ENCODE assay signal across 8 cellular contexts in the genomic region with DNA sequence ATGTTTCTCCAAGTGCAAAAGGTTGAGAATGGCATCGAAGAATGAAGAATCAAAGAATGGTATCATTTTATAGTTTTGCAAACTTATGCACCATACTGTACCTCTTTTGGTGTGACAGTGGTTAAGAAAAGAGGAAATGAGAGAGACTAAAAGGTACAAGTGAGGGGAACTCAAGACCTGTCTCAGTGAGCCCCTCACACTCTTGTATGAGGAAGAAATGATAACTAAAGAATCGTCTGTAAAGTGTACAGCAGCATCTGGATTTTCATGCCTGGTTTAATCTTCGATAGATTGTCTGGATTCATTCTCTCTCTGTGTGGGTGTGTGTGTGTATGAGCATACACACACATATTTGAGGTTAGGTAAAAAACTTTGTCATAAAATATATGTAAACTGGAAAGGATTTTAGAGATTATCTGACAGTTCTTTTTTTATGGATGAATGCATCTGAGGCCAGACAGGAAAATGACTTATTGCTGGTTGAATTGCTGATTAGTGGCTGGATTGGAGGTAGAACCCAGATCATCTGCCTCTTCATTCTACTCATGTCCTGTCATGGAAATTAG. TPM values are rescaled to one million over a fixed set of nuclear protein-coding genes. Genes with fewer than 3 reads are reported as not detected.
A peak's percentile ranks its signal among the peaks of the same experiment; 100 is the strongest.
DNase-seq lines count a peak whose midpoint lies in the region; ATAC-seq and TF ChIP-seq lines count a peak whose summit lies in the region.

No MANE protein-coding gene starts in this region.

- POLR2A ChIA-PET in GM10248 (lab: Yijun Ruan, JAX) = interaction anchor here (2.8 kb wide), 1 partner anchor 17 kb away, joined by 14 read pairs; no protein-coding TSS in a partner anchor

- peaks cover 55% of the 10 kb centered on the region for H3K4me1 Mint-ChIP-seq in neural progenitor cell

- no TSS peak for BruUV-seq in mammary epithelial cell (replicated peaks; lab: Mats Ljungman, UMichigan)

- CTCF ChIA-PET in GM10248 (lab: Yijun Ruan, JAX) (interaction anchor here (0.9 kb wide), 1 partner anchor 273 kb away, joined by 3 read pairs; no protein-coding TSS in a partner anchor), mammary epithelial cell (lab: Charles Lee; ENCODE audit: low non-redundant PET) (no interaction called here)

- H3K27ac ChIP-seq in mammary epithelial cell (ENCODE audit: insufficient read depth, low read depth, low read length) = peak overlapping the region; percentile 14
- peak overlapping the region in 1 of 3 donors; percentile 27 for H3K27ac ChIP-seq in right lobe of liver
- H3K27ac ChIP-seq in neural progenitor cell = no peak overlapping the region

- H3K9ac ChIP-seq in mammary epithelial cell (ENCODE audit: insufficient read depth, low read length) = no peak overlapping the region
- H3K9ac ChIP-seq in neural progenitor cell = no peak overlapping the region

- H3K36me3 ChIP-seq in mammary epithelial cell (ENCODE audit: insufficient read depth, low read length) = no peaks in the 10 kb centered on the region
- H3K36me3 ChIP-seq in right lobe of liver = no peaks in the 10 kb centered on the region
- H3K36me3 ChIP-seq in neural progenitor cell = no peaks in the 10 kb centered on the region

- H3K4me1 ChIP-seq in mammary epithelial cell (ENCODE audit: insufficient read depth, low read length) (peaks cover 61% of the 10 kb centered on the region), right lobe of liver (peaks cover 0 to 47% (median 13%) of the 10 kb centered on the region in 4 donors), neural progenitor cell (peaks cover 48% of the 10 kb centered on the region)

- H3F3A ChIP-seq in neural progenitor cell (ENCODE audit: low read depth) = peaks cover 14% of the 10 kb centered on the region

- H3K4me3 Mint-ChIP-seq in neural progenitor cell = no peak overlapping the region

- dilution Hi-C loops in mammary epithelial cell (cut with HindIII; ENCODE audit: low sequenced_read_pairs) = no loop called here

- H4K20me1 ChIP-seq in mammary epithelial cell (ENCODE audit: insufficient read depth, low read length) (no peaks in the 10 kb centered on the region), neural progenitor cell (ENCODE audit: low read depth) (no peaks in the 10 kb centered on the region)

- peaks cover 5% of the 10 kb centered on the region for H3K79me2 ChIP-seq in mammary epithelial cell (ENCODE audit: insufficient read depth, low read length)
- H3K79me2 ChIP-seq in neural progenitor cell (ENCODE audit: low read depth) = peaks cover 27% of the 10 kb centered on the region

- H3K4me2 ChIP-seq in mammary epithelial cell (ENCODE audit: insufficient read depth, low read depth, low read length) (peak overlapping the region; percentile 2), neural progenitor cell (no peak overlapping the region)

- H3K9me3 ChIP-seq in mammary epithelial cell (replicated peaks; ENCODE audit: insufficient read depth, low read length) (no peaks in the 10 kb centered on the region), right lobe of liver (no peaks in the 10 kb centered on the region), neural progenitor cell (ENCODE audit: low read depth) (no peaks in the 10 kb centered on the region)

- intact Hi-C loops in mammary epithelial cell (cut with micrococcal nuclease) (no loop called here), right lobe of liver (cut with DNase I) (no loop called here)

- peaks cover 24% of the 10 kb centered on the region for H3K36me3 Mint-ChIP-seq in neural progenitor cell

- no peaks in the 10 kb centered on the region for H3K27me3 ChIP-seq in mammary epithelial cell (ENCODE audit: insufficient read depth, low read length)
- H3K27me3 ChIP-seq in right lobe of liver = no peaks in the 10 kb centered on the region
- H3K27me3 ChIP-seq in neural progenitor cell = no peaks in the 10 kb centered on the region

- peaks cover 7% of the 10 kb centered on the region for H3K9me3 Mint-ChIP-seq in neural progenitor cell

- H3K27me3 Mint-ChIP-seq in neural progenitor cell (ENCODE audit: insufficient read depth, low read depth) = peaks cover 5% of the 10 kb centered on the region

- H2AFZ ChIP-seq in mammary epithelial cell (ENCODE audit: low read depth, low read length) (peak overlapping the region; percentile 15), neural progenitor cell (replicated peaks) (no peak overlapping the region)

- WGBS in mammary epithelial cell (ENCODE audit: low coverage, missing lambda C conversion rate) = 44% methylated on average over 3 of the region's 3 CpGs
- 78% methylated on average over 3 of the region's 3 CpGs for WGBS in right lobe of liver (ENCODE audit: insufficient coverage, low coverage, low lambda C conversion rate, missing lambda C conversion rate)

- peak; percentile 64 for ATAC-seq in GM21390 (IDR thresholded peaks at IDR 0.05; ENCODE audit: unreplicated experiment)
- ATAC-seq in HG03565 (IDR thresholded peaks at IDR 0.05; ENCODE audit: unreplicated experiment) = peak; percentile 58
- ATAC-seq in right lobe of liver = no peak

- no peak for TF ChIP-seq CTCF in GM10248 (IDR thresholded peaks at IDR 0.05; ENCODE audit: control extremely low read depth, extremely low read depth, low read depth, missing control alignments)
- no peak for TF ChIP-seq CTCF in mammary epithelial cell (conservative IDR thresholded peaks at IDR 0.05 in 1 of 2, IDR thresholded peaks at IDR 0.05 in 1 of 2; ENCODE audit: extremely low read depth in 1 of 2, insufficient read depth in 1 of 2, low read depth in 1 of 2, low read length in 2 of 2)
- no peak for TF ChIP-seq CTCF in right lobe of liver (IDR thresholded peaks at IDR 0.05)
- TF ChIP-seq CTCF in neural progenitor cell (IDR thresholded peaks at IDR 0.05) = no peak

- H3K4me3 ChIP-seq in mammary epithelial cell (replicated peaks in 1 of 3; ENCODE audit: insufficient read depth in 1 of 3, low read depth in 2 of 3, low read length in 3 of 3) (no peak overlapping the region), right lobe of liver (no peak overlapping the region), neural progenitor cell (no peak overlapping the region)

- in situ Hi-C loops in mammary epithelial cell (cut with MboI; ENCODE audit: low sequenced_read_pairs in 2 of 2) = loop anchor here (5.0 to 25.0 kb wide), 4 partner anchors 54 to 276 kb away; no protein-coding TSS in a partner anchor

- no peak overlapping the region for H3K27ac Mint-ChIP-seq in neural progenitor cell

- no peak for TF ChIP-seq POLR2A in right lobe of liver (IDR thresholded peaks at IDR 0.05)

- DNase-seq in GM10248 (ENCODE audit: extremely low spot score) = peak; percentile 20
- no peak for DNase-seq in mammary epithelial cell
- no peak for DNase-seq in hypothalamus (lab: John Stamatoyannopoulos, UW)
- no peak for DNase-seq in right lobe of liver
- no peak for DNase-seq in GM19238 (ENCODE audit: insufficient read length, low spot score)
- DNase-seq in neural progenitor cell (ENCODE audit: low spot score) = no peak

RNA-seq across cellular contexts. Expression of a gene that starts 15.9 kb away (rescaled TPM):
- total RNA-seq in mammary epithelial cell (100 to 1,000 TPM; 774 to 995 TPM), right lobe of liver (100 to 1,000 TPM in 5 of 6 experiments, 10 to 100 TPM in 1; 77.0 to 463 (median 290) TPM), neural progenitor cell (ENCODE audit: low replicate concordance) (259 and 348 TPM in 2 replicates)
- polyA plus RNA-seq in mammary epithelial cell = 153 TPM
- polyA minus RNA-seq in mammary epithelial cell = 348 TPM

Comparison
In these comparisons a context has a peak if more than half of its experiments do, and no peak if none do; other contexts are left out.
1. ATAC-seq: peak in GM21390 (single experiment) and HG03565 (single experiment); none in right lobe of liver (0 of 4).